26 cellular contexts compared by ENCODE assay signal in the genomic region with DNA sequence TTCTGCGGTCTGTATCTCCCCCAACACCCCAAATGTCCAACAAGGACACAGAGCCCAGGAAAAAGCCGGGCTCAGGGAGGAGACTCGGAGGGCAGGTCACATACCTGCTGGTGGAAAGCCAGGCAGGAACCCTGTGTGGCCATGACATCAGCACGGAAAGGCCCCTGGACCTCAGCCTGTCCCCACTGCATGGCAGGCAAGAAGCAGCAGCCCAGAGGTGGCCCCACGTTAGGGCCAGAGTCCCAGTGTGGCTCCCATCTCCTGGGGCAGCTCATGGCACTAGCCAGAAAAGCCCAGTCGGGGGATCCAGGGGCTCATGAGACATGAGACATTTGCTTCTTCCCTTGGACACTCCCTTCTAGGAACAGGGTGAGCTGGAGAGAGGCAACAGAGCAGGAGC.
DNase-seq lines count a peak whose midpoint lies in the region; ATAC-seq and TF ChIP-seq lines count a peak whose summit lies in the region.
"Had no signal": no experiment of that assay in that cellular context is flagged by ENCODE, and none has a peak within 500 bp of the region (broad histone marks: within the 10 kb centered on the region; RNA-seq: fewer than 3 reads in every experiment).

No MANE protein-coding gene starts in this region.

- H3K27ac Mint-ChIP-seq in activated naive CD4-positive, alpha-beta T cell treated with anti-CD3 and anti-CD28 coated beads, Interleukin-2, amount 50 U/mL, for 24 hours, result peak overlapping the region; percentile 24
- H3K27ac Mint-ChIP-seq in endodermal cell, result no peak overlapping the region
- H3K27ac Mint-ChIP-seq: activated naive CD4-positive, alpha-beta T cell treated with anti-CD3 and anti-CD28 coated beads for 36 hours; B cell; T-helper 2 cell treated with Interferon-gamma antibody and Interleukin-4, amounts not matched to agents 5 μg/mL and 100 μg/mL, for 36 hours had no signal

- intact Hi-C loops in sciatic nerve (cut with DNase I) (no loop called here), vagina (cut with DNase I) (no loop called here)

- H3K9me3 ChIP-seq in endodermal cell (ENCODE audit: control insufficient read depth, low read length), result no peaks in the 10 kb centered on the region
- no peaks in the 10 kb centered on the region for H3K9me3 ChIP-seq in vagina

- no peak overlapping the region for H3K4me3 ChIP-seq in endodermal cell (ENCODE audit: low read length)
- H3K4me3 ChIP-seq in vagina, result no peak overlapping the region
- H3K4me3 ChIP-seq: cardiac muscle cell had no signal

- H3K27me3 ChIP-seq in endodermal cell (ENCODE audit: control insufficient read depth, insufficient read depth, low read length, poor library complexity, severe bottlenecking) (no peaks in the 10 kb centered on the region), vagina (no peaks in the 10 kb centered on the region)
- H3K27me3 ChIP-seq: cardiac muscle cell had no signal

- no peaks in the 10 kb centered on the region for H3K27me3 Mint-ChIP-seq in activated naive CD4-positive, alpha-beta T cell treated with anti-CD3 and anti-CD28 coated beads, Interleukin-2, amount 50 U/mL, for 24 hours
- peaks cover 5% of the 10 kb centered on the region for H3K27me3 Mint-ChIP-seq in endodermal cell (ENCODE audit: insufficient read depth)
- H3K27me3 Mint-ChIP-seq: B cell had no signal

- DNase-seq in activated naive CD4-positive, alpha-beta T cell (lab: John Stamatoyannopoulos, UW), result no peak
- peak; percentile 33 for DNase-seq in endodermal cell
- peak; percentile 22 for DNase-seq in sciatic nerve (ENCODE audit: low spot score)
- DNase-seq in vagina (ENCODE audit: extremely low spot score in 2 of 2), result peak in 1 of 2 donors; percentile 84
- DNase-seq in RPMI8226, result no peak
- DNase-seq in SIG-M5 treated with dmso at 0.1 percent for 504 hours (lab: John Stamatoyannopoulos, UW; ENCODE audit: unreplicated experiment), result no peak
- DNase-seq in superior temporal gyrus (ENCODE audit: extremely low spot score), result no peak
- DNase-seq: activated CD4-positive, alpha-beta T cell treated with anti-CD3 and anti-CD28 coated beads, Interleukin-2, amount 50 U/mL, for 4 hours; activated naive CD4-positive, alpha-beta T cell treated with anti-CD3 and anti-CD28 coated beads for 36 hours; activated T-cell treated with anti-CD3 and anti-CD28 coated beads for 4 hours; amygdala; dermis blood vessel endothelial cell; HCEC 1CT; Karpas-422; kidney glomerular epithelial cell; mesendoderm; MV-4-11; NCI-H2171; NCI-H524 treated with DMSO at 0.1 percent for 48 hours; occipital lobe; stimulated activated CD4-positive, alpha-beta T cell treated with anti-CD3 and anti-CD28 coated beads, Interleukin-2, amount 100 ng/mL, for 48 hours; stimulated activated naive B cell treated with anti-CD40 and anti-IgM and Interleukin-4, amounts not matched to agents 10 μg/mL and 1 μg/mL and 100 μg/mL, for 72 hours had no signal

- no peak for TF ChIP-seq CTCF in endodermal cell (conservative IDR thresholded peaks at IDR 0.05)
- TF ChIP-seq CTCF in vagina (IDR thresholded peaks at IDR 0.05), result no peak

- H3K27ac ChIP-seq in endodermal cell (ENCODE audit: low read depth, low read length) (no peak overlapping the region), vagina (peak overlapping the region; percentile 68)
- H3K27ac ChIP-seq: cardiac muscle cell had no signal

- no peaks in the 10 kb centered on the region for H3K4me1 Mint-ChIP-seq in activated naive CD4-positive, alpha-beta T cell treated with anti-CD3 and anti-CD28 coated beads, Interleukin-2, amount 50 U/mL, for 24 hours
- peaks cover 21% of the 10 kb centered on the region for H3K4me1 Mint-ChIP-seq in endodermal cell
- H3K4me1 Mint-ChIP-seq: B cell; stimulated activated naive B cell treated with anti-CD40 and anti-IgM and Interleukin-4, amounts not matched to agents 10 μg/mL and 1 μg/mL and 100 μg/mL, for 72 hours had no signal

- no peaks in the 10 kb centered on the region for H3K36me3 ChIP-seq in endodermal cell (ENCODE audit: control insufficient read depth, insufficient read depth, low read length)
- H3K36me3 ChIP-seq in vagina, result no peaks in the 10 kb centered on the region
- H3K36me3 ChIP-seq: cardiac muscle cell had no signal

- peaks cover 6% of the 10 kb centered on the region for H3K36me3 Mint-ChIP-seq in activated naive CD4-positive, alpha-beta T cell treated with anti-CD3 and anti-CD28 coated beads, Interleukin-2, amount 50 U/mL, for 24 hours
- peaks cover 3% of the 10 kb centered on the region for H3K36me3 Mint-ChIP-seq in endodermal cell (ENCODE audit: low read depth)

- no peak for TF ChIP-seq POLR2A in vagina (IDR thresholded peaks at IDR 0.05)

- 83 to 89% methylated on average over 3 to 6 of the region's 6 CpGs for WGBS in endodermal cell (ENCODE audit: insufficient coverage in 1 of 2, insufficient read length in 1 of 2), 2 experiments

- no peak overlapping the region for H3K9ac ChIP-seq in endodermal cell (ENCODE audit: extremely low read depth, low read length, poor library complexity, severe bottlenecking)

- peaks cover 12% of the 10 kb centered on the region for H3K4me1 ChIP-seq in endodermal cell (ENCODE audit: control insufficient read depth, insufficient read depth, low read length)
- peaks cover 26% of the 10 kb centered on the region for H3K4me1 ChIP-seq in vagina

- H3K4me3 Mint-ChIP-seq in activated naive CD4-positive, alpha-beta T cell treated with anti-CD3 and anti-CD28 coated beads, Interleukin-2, amount 50 U/mL, for 24 hours, result no peak overlapping the region
- no peak overlapping the region for H3K4me3 Mint-ChIP-seq in endodermal cell
- H3K4me3 Mint-ChIP-seq: activated naive CD4-positive, alpha-beta T cell treated with anti-CD3 and anti-CD28 coated beads for 36 hours; B cell; stimulated activated naive B cell treated with anti-CD40 and anti-IgM and Interleukin-4, amounts not matched to agents 10 μg/mL and 1 μg/mL and 100 μg/mL, for 72 hours; T-helper 2 cell treated with Interferon-gamma antibody and Interleukin-4, amounts not matched to agents 5 μg/mL and 100 μg/mL, for 36 hours had no signal

- ATAC-seq in sciatic nerve, result no peak
- ATAC-seq: stimulated activated naive B cell treated with anti-CD40 and anti-IgM and Interleukin-4, amounts not matched to agents 10 μg/mL and 1 μg/mL and 100 μg/mL, for 72 hours had no signal

- peaks cover 14% of the 10 kb centered on the region for H3K9me3 Mint-ChIP-seq in activated naive CD4-positive, alpha-beta T cell treated with anti-CD3 and anti-CD28 coated beads, Interleukin-2, amount 50 U/mL, for 24 hours
- H3K9me3 Mint-ChIP-seq in endodermal cell, result peaks cover 31% of the 10 kb centered on the region

Comparison
In these comparisons a context has a peak if more than half of its experiments do, and no peak if none do; other contexts are left out.
1. DNase-seq: peak in endodermal cell (single experiment) and sciatic nerve (single experiment); none in activated naive CD4-positive, alpha-beta T cell (0 of 4), RPMI8226 (single experiment), SIG-M5 treated with dmso at 0.1 percent for 504 hours (single experiment) and superior temporal gyrus (single experiment).